Comparison of ENCODE assay signal across 8 cellular contexts in genomic region chr14:73712071-73712506, GRCh38.
DNase-seq lines count a peak whose midpoint lies in the region; ATAC-seq and TF ChIP-seq lines count a peak whose summit lies in the region.

No MANE protein-coding gene starts in this region.

- peak overlapping the region; percentile 91 for H3K27ac Mint-ChIP-seq in dendritic cell treated with granulocyte-macrophage colony-stimulating factor and Interleukin-4, amounts not matched to agents 40 ng/mL and 50 ng/mL, for 4 days
- H3K27ac Mint-ChIP-seq in nephron = peak overlapping the region; percentile 91 to 98 (median 98)

- H3K9me3 Mint-ChIP-seq in dendritic cell treated with granulocyte-macrophage colony-stimulating factor and Interleukin-4, amounts not matched to agents 40 ng/mL and 50 ng/mL, for 4 days = no peaks in the 10 kb centered on the region
- no peaks in the 10 kb centered on the region for H3K9me3 Mint-ChIP-seq in nephron

- intact Hi-C loops in dendritic cell treated with granulocyte-macrophage colony-stimulating factor and Interleukin-4, amounts not matched to agents 40 ng/mL and 50 ng/mL, for 4 days (cut with micrococcal nuclease) = loop anchor here (10.0 kb wide), 2 partner anchors 67 to 303 kb away; partner anchors contain the start of genes BBOF1, DNAL1 and ENTPD5

- peaks cover 20% of the 10 kb centered on the region for H3K27me3 Mint-ChIP-seq in dendritic cell treated with granulocyte-macrophage colony-stimulating factor and Interleukin-4, amounts not matched to agents 40 ng/mL and 50 ng/mL, for 4 days
- H3K27me3 Mint-ChIP-seq in nephron (ENCODE audit: low read depth) = no peaks in the 10 kb centered on the region

- peaks cover 32% of the 10 kb centered on the region for H3K4me1 Mint-ChIP-seq in dendritic cell treated with granulocyte-macrophage colony-stimulating factor and Interleukin-4, amounts not matched to agents 40 ng/mL and 50 ng/mL, for 4 days (ENCODE audit: low read depth)
- peaks cover 31% of the 10 kb centered on the region for H3K4me1 Mint-ChIP-seq in nephron

- peak overlapping the region; percentile 77 for H3K27ac ChIP-seq in C4-2B

- ATAC-seq in HG02938 (IDR thresholded peaks at IDR 0.05; ENCODE audit: unreplicated experiment) = no peak
- ATAC-seq in HG02642 (IDR thresholded peaks at IDR 0.05; ENCODE audit: poor library complexity, unreplicated experiment) = no peak

- H3K4me3 ChIP-seq in LNCaP clone FGC (ENCODE audit: low read depth, low read length) = peak overlapping the region; percentile 27

- TF ChIP-seq CTCF in C4-2B (conservative IDR thresholded peaks at IDR 0.05) (no peak), LNCaP clone FGC (IDR thresholded peaks at IDR 0.05; ENCODE audit: control insufficient read depth, extremely low read depth, insufficient read depth) (no peak), nephron (IDR thresholded peaks at IDR 0.05; ENCODE audit: unreplicated experiment in 3 of 3) (no peak)

- DNase-seq in LNCaP clone FGC (ENCODE audit: low read depth) (peak; percentile 76), Ammon's horn (ENCODE audit: low spot score) (no peak), SHP77 treated with DMSO at 0.1 percent for 48 hours (lab: John Stamatoyannopoulos, UW) (no peak)

- H3K4me3 Mint-ChIP-seq in dendritic cell treated with granulocyte-macrophage colony-stimulating factor and Interleukin-4, amounts not matched to agents 40 ng/mL and 50 ng/mL, for 4 days = peak overlapping the region; percentile 97
- H3K4me3 Mint-ChIP-seq in nephron = peak overlapping the region; percentile 92 to 97 (median 94)

- peaks cover 39% of the 10 kb centered on the region for H3K36me3 Mint-ChIP-seq in dendritic cell treated with granulocyte-macrophage colony-stimulating factor and Interleukin-4, amounts not matched to agents 40 ng/mL and 50 ng/mL, for 4 days (ENCODE audit: low read depth)
- H3K36me3 Mint-ChIP-seq in nephron (ENCODE audit: low read depth) = peaks cover 19% of the 10 kb centered on the region
